In the genomic region with DNA sequence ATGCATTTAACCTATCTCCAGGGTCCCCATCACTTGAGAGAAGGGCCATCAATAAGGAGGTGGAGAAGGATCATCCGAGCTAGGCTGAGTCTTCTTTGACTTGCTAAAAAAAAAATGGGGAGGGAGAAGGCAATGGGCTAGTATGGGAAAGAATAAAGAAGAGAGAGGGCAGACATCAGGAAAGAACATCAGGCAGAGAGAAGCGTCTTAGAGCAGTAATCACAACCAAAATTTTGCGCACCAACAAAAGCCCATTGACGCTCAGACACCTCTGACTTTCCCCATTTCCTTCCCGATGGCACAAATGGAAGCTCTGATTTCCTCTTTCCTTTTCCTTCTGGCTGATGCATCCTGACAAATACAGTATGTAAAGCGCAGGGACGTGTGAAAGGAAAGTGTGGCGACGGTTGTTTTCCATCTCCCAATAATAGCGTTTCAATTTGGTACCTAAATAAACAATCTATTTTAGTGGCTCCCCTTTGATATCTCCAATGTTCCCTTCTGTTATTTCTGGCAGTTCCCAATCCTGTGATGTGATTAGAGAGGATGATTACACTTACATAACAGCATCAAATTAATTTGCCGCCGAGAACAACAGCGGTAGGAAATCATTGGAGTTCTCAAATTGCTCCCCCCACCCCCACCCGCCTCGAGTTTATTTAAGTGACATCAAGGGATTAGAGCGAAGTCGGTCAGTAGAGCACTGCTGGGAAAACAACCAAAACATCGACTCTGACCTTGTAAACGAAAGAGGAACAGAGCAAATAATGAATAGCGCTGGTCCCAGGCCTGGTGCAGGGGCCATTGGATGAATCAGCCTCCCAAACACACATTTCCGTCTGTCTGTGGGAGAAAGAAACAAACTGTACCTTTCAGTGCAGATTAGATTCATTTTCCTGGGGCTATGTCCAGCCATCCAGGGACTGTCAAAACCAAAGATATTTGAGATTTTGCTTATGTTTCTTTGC, we compare ENCODE assay signal across 12 cellular contexts.
DNase-seq lines count a peak whose midpoint lies in the region; ATAC-seq and TF ChIP-seq lines count a peak whose summit lies in the region.
"Had no signal": no experiment of that assay in that cellular context is flagged by ENCODE, and none has a peak within 500 bp of the region (broad histone marks: within the 10 kb centered on the region; RNA-seq: fewer than 3 reads in every experiment).

No MANE protein-coding gene starts in this region.

- H3K36me3 ChIP-seq in smooth muscle cell (ENCODE audit: low read depth) = no peaks in the 10 kb centered on the region
- H3K36me3 ChIP-seq: Peyer's patch had no signal

- H3K27me3 Mint-ChIP-seq in stimulated activated memory B cell treated with anti-CD40 and anti-IgM and Interleukin-4, amounts not matched to agents 10 μg/mL and 1 μg/mL and 100 μg/mL, for 72 hours = peaks cover 15% of the 10 kb centered on the region

- TF ChIP-seq CTCF in LNCaP clone FGC (IDR thresholded peaks at IDR 0.05; ENCODE audit: control insufficient read depth, extremely low read depth, insufficient read depth) (no peak), smooth muscle cell (IDR thresholded peaks at IDR 0.05; ENCODE audit: borderline replicate concordance, insufficient read depth, poor library complexity, severe bottlenecking) (no peak)

- H3K27ac ChIP-seq in smooth muscle cell (ENCODE audit: low read depth) = peak overlapping the region; percentile 66

- H3K27me3 ChIP-seq in smooth muscle cell (ENCODE audit: low read depth) = peaks cover 4% of the 10 kb centered on the region
- H3K27me3 ChIP-seq: Peyer's patch had no signal

- H3K4me3 ChIP-seq in LNCaP clone FGC (ENCODE audit: low read depth, low read length) = 0 out of 2 replicates have a peak overlapping the region, but pooled peaks have one; percentile 5
- peak overlapping the region; percentile 6 for H3K4me3 ChIP-seq in smooth muscle cell
- H3K4me3 ChIP-seq: GM12878 had no signal

- peak; percentile 90 for DNase-seq in LNCaP clone FGC (ENCODE audit: low read depth)
- peak; percentile 89 for DNase-seq in astrocyte of the hippocampus (ENCODE audit: low read depth, low spot score)
- DNase-seq in iris pigment epithelial cell (ENCODE audit: low read depth) = peak; percentile 98
- DNase-seq in smooth muscle cell (lab: John Stamatoyannopoulos, UW; ENCODE audit: unreplicated experiment) = no peak
- DNase-seq in SW 1271 (lab: John Stamatoyannopoulos, UW) = no peak
- DNase-seq: activated naive CD4-positive, alpha-beta T cell treated with Interleukin-2 at 50 U/mL for 16 hours; naive B cell had no signal

- peaks cover 7% of the 10 kb centered on the region for H3K4me1 ChIP-seq in smooth muscle cell (ENCODE audit: low read depth)
- H3K4me1 ChIP-seq: Peyer's patch had no signal

- H2AFZ ChIP-seq in smooth muscle cell (ENCODE audit: low read depth) = no peak overlapping the region

- no peaks in the 10 kb centered on the region for H3K9me3 Mint-ChIP-seq in stimulated activated memory B cell treated with anti-CD40 and anti-IgM and Interleukin-4, amounts not matched to agents 10 μg/mL and 1 μg/mL and 100 μg/mL, for 72 hours

- no peak overlapping the region for H3K27ac Mint-ChIP-seq in stimulated activated memory B cell treated with anti-CD40 and anti-IgM and Interleukin-4, amounts not matched to agents 10 μg/mL and 1 μg/mL and 100 μg/mL, for 72 hours

- no peaks in the 10 kb centered on the region for H3K9me3 ChIP-seq in smooth muscle cell (replicated peaks; ENCODE audit: low read depth)
- H3K9me3 ChIP-seq: Peyer's patch had no signal

- no peaks in the 10 kb centered on the region for H3K36me3 Mint-ChIP-seq in stimulated activated memory B cell treated with anti-CD40 and anti-IgM and Interleukin-4, amounts not matched to agents 10 μg/mL and 1 μg/mL and 100 μg/mL, for 72 hours
- H3K36me3 Mint-ChIP-seq: naive B cell had no signal

- WGBS in smooth muscle cell (ENCODE audit: low lambda C conversion rate) = 59% methylated on average over 21 of the region's 21 CpGs

- no peaks in the 10 kb centered on the region for H3K79me2 ChIP-seq in smooth muscle cell (ENCODE audit: low read depth)

- no peaks in the 10 kb centered on the region for H3K4me1 Mint-ChIP-seq in stimulated activated memory B cell treated with anti-CD40 and anti-IgM and Interleukin-4, amounts not matched to agents 10 μg/mL and 1 μg/mL and 100 μg/mL, for 72 hours
- H3K4me1 Mint-ChIP-seq: naive B cell had no signal

- peak overlapping the region; percentile 64 for H3K4me2 ChIP-seq in smooth muscle cell

- peaks cover 3% of the 10 kb centered on the region for H3F3A ChIP-seq in smooth muscle cell (ENCODE audit: low read depth)

- no peak for ATAC-seq in stimulated activated memory B cell treated with anti-CD40 and anti-IgM and Interleukin-4, amounts not matched to agents 10 μg/mL and 1 μg/mL and 100 μg/mL, for 72 hours
- ATAC-seq in HG03378 (IDR thresholded peaks at IDR 0.05; ENCODE audit: unreplicated experiment) (no peak), HG03025 (IDR thresholded peaks at IDR 0.05; ENCODE audit: low FRiP score, unreplicated experiment) (no peak)
- ATAC-seq: GM12878 had no signal

- H3K9ac ChIP-seq in smooth muscle cell (ENCODE audit: low read depth) = no peak overlapping the region

- H4K20me1 ChIP-seq in smooth muscle cell (ENCODE audit: low read depth) = peaks cover 22% of the 10 kb centered on the region

- H3K4me3 Mint-ChIP-seq in stimulated activated memory B cell treated with anti-CD40 and anti-IgM and Interleukin-4, amounts not matched to agents 10 μg/mL and 1 μg/mL and 100 μg/mL, for 72 hours = no peak overlapping the region
- H3K4me3 Mint-ChIP-seq: naive B cell had no signal

Comparison
In these comparisons a context has a peak if more than half of its experiments do, and no peak if none do; other contexts are left out.
1. DNase-seq: peak in LNCaP clone FGC (single experiment), astrocyte of the hippocampus (single experiment) and iris pigment epithelial cell (single experiment); none in smooth muscle cell (single experiment) and SW 1271 (0 of 2).